26 cellular contexts compared by ENCODE assay signal in the genomic region with DNA sequence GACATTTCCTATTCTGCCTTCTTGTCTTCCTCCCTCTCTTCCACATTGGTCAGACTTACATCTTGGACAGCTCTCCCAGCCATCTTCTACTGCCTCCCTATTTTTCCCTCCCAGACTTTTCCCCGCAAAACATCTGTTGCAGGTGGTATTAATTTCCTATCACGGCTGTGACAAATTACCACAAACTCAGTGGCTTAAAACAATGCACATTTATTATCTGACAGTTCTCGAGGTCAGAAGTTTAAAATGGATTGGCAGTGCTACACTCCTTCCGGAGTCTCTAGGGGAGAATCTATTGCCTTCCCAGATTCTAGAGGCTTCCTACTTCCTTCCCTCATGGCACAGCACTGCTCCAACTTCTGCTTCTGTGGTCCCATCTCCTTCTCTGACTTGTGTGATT.
"Had no signal": no experiment of that assay in that cellular context is flagged by ENCODE, and none has a peak within 500 bp of the region (broad histone marks: within the 10 kb centered on the region; RNA-seq: fewer than 3 reads in every experiment).

No MANE protein-coding gene starts in this region.

- H3K9me3 ChIP-seq: adrenal gland, ascending aorta, heart right ventricle, mucosa of descending colon, pancreas, upper lobe of right lung had no signal

- H3K4me3 ChIP-seq: adrenal gland, ascending aorta, heart right ventricle, mucosa of descending colon, pancreas, upper lobe of right lung had no signal

- H3K4me1 ChIP-seq: ascending aorta, heart right ventricle, pancreas, upper lobe of right lung had no signal

- H3K27ac ChIP-seq: adrenal gland, ascending aorta, brain microvascular endothelial cell, heart right ventricle, pancreas, upper lobe of right lung, VCaP had no signal

- H3K36me3 ChIP-seq: pancreas had no signal

- H3K9me3 Mint-ChIP-seq: T-helper 2 cell treated with Interferon-gamma antibody and Interleukin-4, amounts not matched to agents 5 μg/mL and 100 μg/mL, for 36 hours had no signal

- DNase-seq: activated CD4-positive, alpha-beta T cell treated with anti-CD3 and anti-CD28 coated beads, Interleukin-2, amount 50 U/mL, for 1 hour; activated CD4-positive, CD25-positive, alpha-beta regulatory T cell treated with anti-CD3 and anti-CD28 coated beads, Interleukin-2, amount 50 U/mL, for 72 hours; activated CD8-positive, alpha-beta T cell treated with anti-CD3 and anti-CD28 coated beads, Interleukin-2, amount 10 ng/mL, durations not matched to agents 7 days and 5 days; activated gamma-delta T cell treated with Interleukin-2 at 50 U/mL for 16 hours; activated T-cell treated with anti-CD3 and anti-CD28 coated beads, Interleukin-2, amount 50 U/mL, for 1 hour; adrenal gland; brain microvascular endothelial cell; caudate nucleus; dermis blood vessel endothelial cell; effector CD8-positive, alpha-beta T cell; erythroblast; heart right ventricle; islet precursor cell; left cardiac atrium; mesenchymal stem cell; mucosa of descending colon; nephron progenitor cell; pancreas; right cardiac atrium; stimulated activated CD4-positive, alpha-beta T cell treated with anti-CD3 and anti-CD28 coated beads, Interleukin-12 subunit alpha, Interleukin-12 subunit beta, amount 100 ng/mL, for 4 hours; stimulated activated CD4-positive, alpha-beta T cell treated with anti-CD3 and anti-CD28 coated beads, Interleukin-4, amount 100 ng/mL, for 4 hours; stimulated activated naive CD8-positive, alpha-beta T cell treated with anti-CD3 and anti-CD28 coated beads, Interleukin-15, Interleukin-2, amounts not matched to agents 100 U/mL and 50 U/mL, for 24 hours; upper lobe of right lung had no signal

- ATAC-seq: activated CD8-positive, alpha-beta T cell treated with anti-CD3 and anti-CD28 coated beads, Interleukin-2, amount 10 ng/mL, durations not matched to agents 7 days and 5 days; heart right ventricle; left cardiac atrium; mucosa of descending colon; right cardiac atrium; stimulated activated naive CD8-positive, alpha-beta T cell treated with anti-CD3 and anti-CD28 coated beads, Interleukin-15, Interleukin-2, amounts not matched to agents 100 U/mL and 50 U/mL, for 24 hours; upper lobe of right lung had no signal

- H3K27ac Mint-ChIP-seq: activated CD8-positive, alpha-beta T cell treated with anti-CD3 and anti-CD28 coated beads, Interleukin-2, amount 10 ng/mL, durations not matched to agents 7 days and 5 days; nephron progenitor cell; T-helper 2 cell treated with Interferon-gamma antibody and Interleukin-4, amounts not matched to agents 5 μg/mL and 100 μg/mL, for 36 hours had no signal

- H3K27me3 ChIP-seq: adrenal gland, ascending aorta, brain microvascular endothelial cell, heart right ventricle, pancreas, upper lobe of right lung had no signal
